Comparison of ENCODE assay signal across 15 cellular contexts in genomic region chr7:116284390-116284789, GRCh38.
A peak's percentile ranks its signal among the peaks of the same experiment; 100 is the strongest.
DNase-seq lines count a peak whose midpoint lies in the region; ATAC-seq and TF ChIP-seq lines count a peak whose summit lies in the region.
"Had no signal": no experiment of that assay in that cellular context is flagged by ENCODE, and none has a peak within 500 bp of the region (broad histone marks: within the 10 kb centered on the region; RNA-seq: fewer than 3 reads in every experiment).

No MANE protein-coding gene starts in this region.

- H3K27me3 ChIP-seq in SK-N-SH (ENCODE audit: insufficient read depth) (no peaks in the 10 kb centered on the region), upper lobe of left lung (no peaks in the 10 kb centered on the region)
- H3K27me3 ChIP-seq: BLaER1 treated with 17β-estradiol and CSF1 and Interleukin-3, amounts not matched to agents 10 nM and 100 nM had no signal

- no peak for TF ChIP-seq CTCF in SK-N-SH (IDR thresholded peaks at IDR 0.05)
- no peak for TF ChIP-seq CTCF in upper lobe of left lung (IDR thresholded peaks at IDR 0.05)

- H3K9me3 ChIP-seq in SK-N-SH (no peaks in the 10 kb centered on the region), upper lobe of left lung (no peaks in the 10 kb centered on the region)
- H3K9me3 ChIP-seq: BLaER1 treated with 17β-estradiol and CSF1 and Interleukin-3, amounts not matched to agents 10 nM and 100 nM had no signal

- TF ChIP-seq POLR2A in upper lobe of left lung (IDR thresholded peaks at IDR 0.05) = no peak

- intact Hi-C loops in activated CD4-positive, alpha-beta memory T cell treated with anti-CD3 and anti-CD28 coated beads for 36 hours (cut with micrococcal nuclease) = no loop called here

- no peaks in the 10 kb centered on the region for H3K9me2 ChIP-seq in SK-N-SH

- no peaks in the 10 kb centered on the region for H3K36me3 ChIP-seq in SK-N-SH (replicated peaks in 1 of 2; ENCODE audit: control insufficient read depth in 1 of 2, insufficient read depth in 2 of 2, low read length in 1 of 2)
- no peaks in the 10 kb centered on the region for H3K36me3 ChIP-seq in upper lobe of left lung
- H3K36me3 ChIP-seq: BLaER1 treated with 17β-estradiol and CSF1 and Interleukin-3, amounts not matched to agents 10 nM and 100 nM had no signal

- no peaks in the 10 kb centered on the region for H3K36me3 Mint-ChIP-seq in activated naive CD8-positive, alpha-beta T cell treated with anti-CD3 and anti-CD28 coated beads, Interleukin-2, amount 50 U/mL, for 24 hours (ENCODE audit: low read depth)
- H3K36me3 Mint-ChIP-seq in activated CD4-positive, alpha-beta memory T cell treated with anti-CD3 and anti-CD28 coated beads for 36 hours = no peaks in the 10 kb centered on the region

- H3K4me3 ChIP-seq in SK-N-SH (ENCODE audit: low read depth in 2 of 2, low read length in 1 of 2) (no peak overlapping the region), upper lobe of left lung (no peak overlapping the region)
- H3K4me3 ChIP-seq: BLaER1 treated with 17β-estradiol and CSF1 and Interleukin-3, amounts not matched to agents 10 nM and 100 nM had no signal

- no peak for ATAC-seq in SK-N-SH treated with all-trans-retinoic acid at 6 μM for 48 hours
- peak in 1 of 2 donors; percentile 62 for ATAC-seq in upper lobe of left lung (ENCODE audit: low FRiP score in 2 of 2)
- no peak for ATAC-seq in activated naive CD8-positive, alpha-beta T cell treated with anti-CD3 and anti-CD28 coated beads, Interleukin-2, amount 50 U/mL, for 24 hours

- DNase-seq in SK-N-SH (no peak), amniotic epithelial cell (ENCODE audit: low read depth) (peak; percentile 12), iris pigment epithelial cell (ENCODE audit: low read depth) (peak; percentile 61), upper lobe of left lung (no peak), foreskin melanocyte (no peak)
- no peak for DNase-seq in activated naive CD8-positive, alpha-beta T cell treated with anti-CD3 and anti-CD28 coated beads, Interleukin-2, amount 50 U/mL, for 24 hours
- DNase-seq in activated CD4-positive, alpha-beta memory T cell treated with anti-CD3 and anti-CD28 coated beads for 36 hours = no peak
- DNase-seq: Kasumi-1; NCI-H1436; NCI-H226; NCI-H526 treated with DMSO at 0.1 percent for 48 hours; NK-92 treated with Interleukin-12 subunit alpha and Interleukin-12 subunit beta, amount 100 ng/mL, for 24 hours had no signal

- H3K4me1 ChIP-seq in SK-N-SH (ENCODE audit: control insufficient read depth in 1 of 2, insufficient read depth in 2 of 2, low read depth in 1 of 2, low read length in 1 of 2) (peaks cover 0 to 3% of the 10 kb centered on the region in 2 experiments; a peak in 1 of 4 replicates), upper lobe of left lung (peaks cover 0 to 6% (median 0%) of the 10 kb centered on the region in 4 donors)

- POLR2A ChIA-PET in SK-N-SH (lab: Yijun Ruan, JAX) = no interaction called here
- POLR2A ChIA-PET in activated CD4-positive, alpha-beta memory T cell treated with anti-CD3 and anti-CD28 coated beads for 36 hours (lab: Charles Lee) = no interaction called here

- no peaks in the 10 kb centered on the region for H3K79me2 ChIP-seq in SK-N-SH (ENCODE audit: insufficient read depth)

- CTCF ChIA-PET in SK-N-SH (lab: Yijun Ruan, JAX) = interaction anchor here (1.0 to 1.4 kb wide), 4 partner anchors 8 to 307 kb away, joined by 3 to 5 read pairs (median 3); no protein-coding TSS in a partner anchor
- CTCF ChIA-PET in activated CD4-positive, alpha-beta memory T cell treated with anti-CD3 and anti-CD28 coated beads for 36 hours (lab: Charles Lee) = interaction anchor here (1.7 kb wide), 1 partner anchor 26 kb away, joined by 5 read pairs; no protein-coding TSS in a partner anchor

- H4K20me1 ChIP-seq in SK-N-SH (ENCODE audit: insufficient read depth) = no peaks in the 10 kb centered on the region
- H4K20me1 ChIP-seq: BLaER1 treated with 17β-estradiol and CSF1 and Interleukin-3, amounts not matched to agents 10 nM and 100 nM had no signal

- H3F3A ChIP-seq in SK-N-SH (replicated peaks; ENCODE audit: insufficient read depth) = no peaks in the 10 kb centered on the region

- H3K27ac ChIP-seq in SK-N-SH (ENCODE audit: low read depth in 2 of 2, low read length in 1 of 2) (no peak overlapping the region), upper lobe of left lung (peak overlapping the region; percentile 15 to 67 (median 40))
- H3K27ac ChIP-seq: 22Rv1; BLaER1 treated with 17β-estradiol and CSF1 and Interleukin-3, amounts not matched to agents 10 nM and 100 nM had no signal

- no peak for TF ChIP-seq RAD21 in SK-N-SH (IDR thresholded peaks at IDR 0.05; ENCODE audit: low read length)

- WGBS in SK-N-SH (ENCODE audit: low lambda C conversion rate) = 15% methylated on average over 3 of the region's 3 CpGs
- WGBS in upper lobe of left lung, 2 donors = 61 to 76% methylated on average over 3 of the region's 3 CpGs

- H3K27me3 Mint-ChIP-seq in activated naive CD8-positive, alpha-beta T cell treated with anti-CD3 and anti-CD28 coated beads, Interleukin-2, amount 50 U/mL, for 24 hours = peaks cover 5% of the 10 kb centered on the region
- H3K27me3 Mint-ChIP-seq in activated CD4-positive, alpha-beta memory T cell treated with anti-CD3 and anti-CD28 coated beads for 36 hours = peaks cover 8% of the 10 kb centered on the region

- H3K4me3 Mint-ChIP-seq in activated naive CD8-positive, alpha-beta T cell treated with anti-CD3 and anti-CD28 coated beads, Interleukin-2, amount 50 U/mL, for 24 hours = no peak overlapping the region
- no peak overlapping the region for H3K4me3 Mint-ChIP-seq in activated CD4-positive, alpha-beta memory T cell treated with anti-CD3 and anti-CD28 coated beads for 36 hours

- H3K27ac Mint-ChIP-seq in activated naive CD8-positive, alpha-beta T cell treated with anti-CD3 and anti-CD28 coated beads, Interleukin-2, amount 50 U/mL, for 24 hours = no peak overlapping the region
- no peak overlapping the region for H3K27ac Mint-ChIP-seq in activated CD4-positive, alpha-beta memory T cell treated with anti-CD3 and anti-CD28 coated beads for 36 hours

- H3K9ac ChIP-seq in SK-N-SH = no peak overlapping the region
- H3K9ac ChIP-seq: BLaER1 treated with 17β-estradiol and CSF1 and Interleukin-3, amounts not matched to agents 10 nM and 100 nM had no signal

- H2AFZ ChIP-seq in SK-N-SH (ENCODE audit: low read depth) = peak overlapping the region; percentile 45; the same call in 1 of the 2 replicates

- peaks cover 3% of the 10 kb centered on the region for H3K4me1 Mint-ChIP-seq in activated naive CD8-positive, alpha-beta T cell treated with anti-CD3 and anti-CD28 coated beads, Interleukin-2, amount 50 U/mL, for 24 hours
- H3K4me1 Mint-ChIP-seq in activated CD4-positive, alpha-beta memory T cell treated with anti-CD3 and anti-CD28 coated beads for 36 hours (ENCODE audit: low read depth) = no peaks in the 10 kb centered on the region

- H3K9me3 Mint-ChIP-seq in activated naive CD8-positive, alpha-beta T cell treated with anti-CD3 and anti-CD28 coated beads, Interleukin-2, amount 50 U/mL, for 24 hours = no peaks in the 10 kb centered on the region
- no peaks in the 10 kb centered on the region for H3K9me3 Mint-ChIP-seq in activated CD4-positive, alpha-beta memory T cell treated with anti-CD3 and anti-CD28 coated beads for 36 hours

- TF ChIP-seq EP300 in SK-N-SH (IDR thresholded peaks at IDR 0.05; ENCODE audit: borderline replicate concordance in 1 of 2, low read depth in 1 of 2, low read length in 1 of 2) (no peak), upper lobe of left lung (IDR thresholded peaks at IDR 0.05) (no peak)

- no peak overlapping the region for H3K4me2 ChIP-seq in SK-N-SH
- H3K4me2 ChIP-seq: BLaER1 treated with 17β-estradiol and CSF1 and Interleukin-3, amounts not matched to agents 10 nM and 100 nM had no signal

TF ChIP-seq in SK-N-SH, 30 proteins besides CTCF, POLR2A, EP300 and RAD21 (continues in another document):
- TF ChIP-seq RCOR1 (IDR thresholded peaks at IDR 0.05; ENCODE audit: low read length) (no peak), TEAD4 (IDR thresholded peaks at IDR 0.05; ENCODE audit: borderline replicate concordance, insufficient read depth) (no peak), SMC3 (IDR thresholded peaks at IDR 0.05; ENCODE audit: low read depth, low read length) (no peak), CHD2 (IDR thresholded peaks at IDR 0.05; ENCODE audit: low read length, partially characterized antibody) (no peak), FOSL2 (IDR thresholded peaks at IDR 0.05; ENCODE audit: borderline replicate concordance, low read depth) (no peak), SIN3A (IDR thresholded peaks at IDR 0.05; ENCODE audit: borderline replicate concordance, low read depth, low read length) (no peak)

TF ChIP-seq in SK-N-SH treated with all-trans-retinoic acid at 6 μM for 48 hours, 23 proteins besides CTCF, POLR2A, EP300 and RAD21 (continues in another document):
- TF ChIP-seq, protein P1, sequence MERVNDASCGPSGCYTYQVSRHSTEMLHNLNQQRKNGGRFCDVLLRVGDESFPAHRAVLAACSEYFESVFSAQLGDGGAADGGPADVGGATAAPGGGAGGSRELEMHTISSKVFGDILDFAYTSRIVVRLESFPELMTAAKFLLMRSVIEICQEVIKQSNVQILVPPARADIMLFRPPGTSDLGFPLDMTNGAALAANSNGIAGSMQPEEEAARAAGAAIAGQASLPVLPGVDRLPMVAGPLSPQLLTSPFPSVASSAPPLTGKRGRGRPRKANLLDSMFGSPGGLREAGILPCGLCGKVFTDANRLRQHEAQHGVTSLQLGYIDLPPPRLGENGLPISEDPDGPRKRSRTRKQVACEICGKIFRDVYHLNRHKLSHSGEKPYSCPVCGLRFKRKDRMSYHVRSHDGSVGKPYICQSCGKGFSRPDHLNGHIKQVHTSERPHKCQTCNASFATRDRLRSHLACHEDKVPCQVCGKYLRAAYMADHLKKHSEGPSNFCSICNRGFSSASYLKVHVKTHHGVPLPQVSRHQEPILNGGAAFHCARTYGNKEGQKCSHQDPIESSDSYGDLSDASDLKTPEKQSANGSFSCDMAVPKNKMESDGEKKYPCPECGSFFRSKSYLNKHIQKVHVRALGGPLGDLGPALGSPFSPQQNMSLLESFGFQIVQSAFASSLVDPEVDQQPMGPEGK (CRISPR knock-in tag; IDR thresholded peaks at IDR 0.05; ENCODE audit: borderline replicate concordance) = no peak
- TF ChIP-seq CREB5 (CRISPR knock-in tag; IDR thresholded peaks at IDR 0.05; ENCODE audit: low read depth) (no peak), ESRRG (CRISPR knock-in tag; IDR thresholded peaks at IDR 0.05) (no peak), ZC3H10 (CRISPR knock-in tag; IDR thresholded peaks at IDR 0.05) (no peak)

Comparison
In these comparisons a context has a peak if more than half of its experiments do, and no peak if none do; other contexts are left out.
1. DNase-seq: peak in amniotic epithelial cell (single experiment) and iris pigment epithelial cell (single experiment); none in SK-N-SH (single experiment), upper lobe of left lung (0 of 2), foreskin melanocyte (single experiment), activated naive CD8-positive, alpha-beta T cell treated with anti-CD3 and anti-CD28 coated beads, Interleukin-2, amount 50 U/mL, for 24 hours (single experiment) and activated CD4-positive, alpha-beta memory T cell treated with anti-CD3 and anti-CD28 coated beads for 36 hours (single experiment).
2. H3K27ac ChIP-seq: peak in upper lobe of left lung (4 of 4); none in SK-N-SH (0 of 2).